ENCODE assay signal across 13 cellular contexts in the genomic region with DNA sequence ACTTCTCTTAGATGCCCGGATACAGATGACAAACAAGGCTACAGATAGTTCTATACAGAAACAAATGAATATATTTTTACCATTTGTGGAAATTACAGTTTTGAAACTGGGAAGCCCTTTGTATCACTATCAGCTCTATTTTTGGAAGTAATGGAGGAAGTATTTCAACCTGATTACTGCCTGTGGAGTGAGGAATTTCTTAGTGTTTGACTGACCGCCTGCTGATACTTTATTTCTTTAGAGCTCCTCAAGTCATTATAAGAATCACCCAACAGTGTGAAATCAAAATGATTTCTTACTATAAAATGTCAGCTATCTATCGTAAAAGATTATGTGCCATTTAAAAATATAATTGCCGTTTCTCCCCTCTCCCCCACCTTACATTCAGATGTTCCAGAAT.
A peak's percentile ranks its signal among the peaks of the same experiment; 100 is the strongest.
DNase-seq lines count a peak whose midpoint lies in the region; ATAC-seq and TF ChIP-seq lines count a peak whose summit lies in the region.
"Had no signal": no experiment of that assay in that cellular context is flagged by ENCODE, and none has a peak within 500 bp of the region (broad histone marks: within the 10 kb centered on the region; RNA-seq: fewer than 3 reads in every experiment).

No MANE protein-coding gene starts in this region.

- H3K4me3 ChIP-seq in SK-N-MC: no peak overlapping the region
- 0 out of 2 replicates have a peak overlapping the region, but pooled peaks have one; percentile 9 for H3K4me3 ChIP-seq in iPS-20b (ENCODE audit: low read length)
- H3K4me3 ChIP-seq in brain microvascular endothelial cell (ENCODE audit: low read depth, low read length): no peak overlapping the region
- H3K4me3 ChIP-seq in heart right ventricle: no peak overlapping the region
- H3K4me3 ChIP-seq: BLaER1 treated with 17β-estradiol and CSF1 and Interleukin-3, amounts not matched to agents 10 nM and 100 nM had no signal

- H3K36me3 Mint-ChIP-seq in IgD-negative memory B cell (no peaks in the 10 kb centered on the region), type B pancreatic cell (no peaks in the 10 kb centered on the region)

- no peak overlapping the region for H3K9ac ChIP-seq in SK-N-MC (ENCODE audit: insufficient read length)
- no peak overlapping the region for H3K9ac ChIP-seq in iPS-20b (ENCODE audit: low read depth, low read length)
- H3K9ac ChIP-seq: BLaER1 treated with 17β-estradiol and CSF1 and Interleukin-3, amounts not matched to agents 10 nM and 100 nM had no signal

- H3K27me3 ChIP-seq in iPS-20b (ENCODE audit: insufficient read depth, low read length) (no peaks in the 10 kb centered on the region), brain microvascular endothelial cell (replicated peaks) (no peaks in the 10 kb centered on the region), heart right ventricle (peaks cover 0 to 4% (median 0%) of the 10 kb centered on the region in 7 donors)
- H3K27me3 ChIP-seq: BLaER1 treated with 17β-estradiol and CSF1 and Interleukin-3, amounts not matched to agents 10 nM and 100 nM had no signal

- 0 out of 2 replicates have a peak, but pooled peaks cover 3% of the 10 kb centered on the region for H3K36me3 ChIP-seq in SK-N-MC (ENCODE audit: insufficient read depth, low read length)
- no peaks in the 10 kb centered on the region for H3K36me3 ChIP-seq in iPS-20b (ENCODE audit: insufficient read depth, low read depth, low read length)
- no peaks in the 10 kb centered on the region for H3K36me3 ChIP-seq in brain microvascular endothelial cell (replicated peaks)
- no peaks in the 10 kb centered on the region for H3K36me3 ChIP-seq in heart right ventricle
- H3K36me3 ChIP-seq: BLaER1 treated with 17β-estradiol and CSF1 and Interleukin-3, amounts not matched to agents 10 nM and 100 nM had no signal

- H3K9me3 Mint-ChIP-seq in IgD-negative memory B cell (peaks cover 1 to 20% (median 3%) of the 10 kb centered on the region in 3 donors), type B pancreatic cell (no peaks in the 10 kb centered on the region)

- H3K4me1 Mint-ChIP-seq in IgD-negative memory B cell: peaks cover 2 to 13% (median 4%) of the 10 kb centered on the region in 3 donors
- H3K4me1 Mint-ChIP-seq in type B pancreatic cell (ENCODE audit: unreplicated experiment): peaks cover 19% of the 10 kb centered on the region

- no peak for ATAC-seq in heart right ventricle
- ATAC-seq: HCT116 had no signal

- no peaks in the 10 kb centered on the region; the same call in 1 of the 2 replicates for H3K9me3 ChIP-seq in SK-N-MC (ENCODE audit: low read depth, low read length)
- no peaks in the 10 kb centered on the region; the same call in 1 of the 2 replicates for H3K9me3 ChIP-seq in iPS-20b (ENCODE audit: insufficient read depth, low read depth, low read length)
- no peaks in the 10 kb centered on the region for H3K9me3 ChIP-seq in heart right ventricle

- no peak for TF ChIP-seq CTCF in type B pancreatic cell (conservative IDR thresholded peaks at IDR 0.05)
- TF ChIP-seq CTCF in brain microvascular endothelial cell (IDR thresholded peaks at IDR 0.05; ENCODE audit: low read depth, low read length, missing control alignments): no peak
- no peak for TF ChIP-seq CTCF in heart right ventricle (IDR thresholded peaks at IDR 0.05)

- H3K27ac Mint-ChIP-seq in IgD-negative memory B cell (peak overlapping the region in 2 of 3 donors; percentile 29 to 84), type B pancreatic cell (no peak overlapping the region)

- H3K27me3 Mint-ChIP-seq in IgD-negative memory B cell (no peaks in the 10 kb centered on the region), type B pancreatic cell (no peaks in the 10 kb centered on the region)

- H3K4me3 Mint-ChIP-seq in IgD-negative memory B cell (no peak overlapping the region), type B pancreatic cell (peak overlapping the region; percentile 27)

- H3K4me1 ChIP-seq in iPS-20b (ENCODE audit: insufficient read depth, low read length): peaks cover 17% of the 10 kb centered on the region; the same call in 1 of the 2 replicates
- H3K4me1 ChIP-seq in heart right ventricle: no peaks in the 10 kb centered on the region

- H3K27ac ChIP-seq in SK-N-MC: peak overlapping the region; percentile 11; the same call in 1 of the 2 replicates
- H3K27ac ChIP-seq in iPS-20b (ENCODE audit: low read length): no peak overlapping the region
- no peak overlapping the region for H3K27ac ChIP-seq in brain microvascular endothelial cell
- H3K27ac ChIP-seq in heart right ventricle: no peak overlapping the region
- H3K27ac ChIP-seq: BLaER1 treated with 17β-estradiol and CSF1 and Interleukin-3, amounts not matched to agents 10 nM and 100 nM had no signal

- intact Hi-C loops in heart right ventricle (cut with DNase I): no loop called here

- in situ Hi-C loops in brain microvascular endothelial cell (cut with HindIII; ENCODE audit: low pct_ligation_motif_present, low sequenced_read_pairs): no loop called here

- no peak for DNase-seq in SK-N-MC (ENCODE audit: low read depth, low spot score)
- no peak for DNase-seq in type B pancreatic cell (ENCODE audit: extremely low spot score, unreplicated experiment)
- no peak for DNase-seq in brain microvascular endothelial cell
- no peak for DNase-seq in NCI-H82 (lab: John Stamatoyannopoulos, UW)
- no peak for DNase-seq in heart right ventricle
- DNase-seq: DMS53, NCI-H1694, NCI-H2107, NCI-H446 had no signal

- 76 to 82% methylated on average over 4 of the region's 4 CpGs for WGBS in heart right ventricle, 2 donors
